Comparison of ENCODE assay signal across 22 cellular contexts in the genomic region with DNA sequence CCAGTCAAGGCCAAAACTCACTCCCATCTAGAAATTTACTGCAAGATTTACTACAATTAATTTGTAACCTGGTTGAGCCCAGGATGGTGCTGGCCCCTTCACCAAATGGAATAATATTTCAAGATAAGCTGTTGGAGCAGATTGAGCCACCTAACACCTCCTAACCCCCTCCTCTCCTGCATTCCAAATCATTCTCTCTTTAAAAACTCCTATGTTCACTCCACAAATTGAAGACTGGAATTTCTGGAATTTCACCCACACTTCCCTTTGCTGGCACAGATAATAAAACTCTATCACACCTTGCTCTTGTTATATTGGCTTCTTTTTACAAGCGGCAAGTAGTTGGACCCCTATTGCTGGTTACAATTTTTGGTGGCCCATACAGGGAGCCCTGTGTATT. TPM values are rescaled to one million over a fixed set of nuclear protein-coding genes. Genes with fewer than 3 reads are reported as not detected.
DNase-seq lines count a peak whose midpoint lies in the region; ATAC-seq and TF ChIP-seq lines count a peak whose summit lies in the region.
"Had no signal": no experiment of that assay in that cellular context is flagged by ENCODE, and none has a peak within 500 bp of the region (broad histone marks: within the 10 kb centered on the region; RNA-seq: fewer than 3 reads in every experiment).

No MANE protein-coding gene starts in this region.

- H3K4me1 Mint-ChIP-seq in T-helper 2 cell treated with Interferon-gamma antibody and Interleukin-4, amounts not matched to agents 5 μg/mL and 100 μg/mL, for 36 hours (ENCODE audit: low read depth), result no peaks in the 10 kb centered on the region

- peaks cover 4% of the 10 kb centered on the region for H3K4me1 ChIP-seq in cardiac muscle cell (ENCODE audit: low read depth)
- peaks cover 28% of the 10 kb centered on the region for H3K4me1 ChIP-seq in body of pancreas
- no peaks in the 10 kb centered on the region for H3K4me1 ChIP-seq in mesodermal cell (ENCODE audit: control insufficient read depth, insufficient read depth, low read length, poor library complexity, severe bottlenecking)
- H3K4me1 ChIP-seq in left lung, result no peaks in the 10 kb centered on the region
- H3K4me1 ChIP-seq: Peyer's patch had no signal

- TF ChIP-seq CTCF in cardiac muscle cell (IDR thresholded peaks at IDR 0.05; ENCODE audit: low read depth, low read length), result no peak
- TF ChIP-seq CTCF in body of pancreas (IDR thresholded peaks at IDR 0.05), result no peak
- no peak for TF ChIP-seq CTCF in left lung (IDR thresholded peaks at IDR 0.05)

- H3K27me3 Mint-ChIP-seq in T-helper 2 cell treated with Interferon-gamma antibody and Interleukin-4, amounts not matched to agents 5 μg/mL and 100 μg/mL, for 36 hours (ENCODE audit: low read depth), result no peaks in the 10 kb centered on the region
- H3K27me3 Mint-ChIP-seq: CD4-positive, CD25-positive, alpha-beta regulatory T cell had no signal

- intact Hi-C loops in left ventricle myocardium superior (cut with micrococcal nuclease) (no loop called here), body of pancreas (cut with DNase I) (no loop called here), left lung (cut with DNase I) (no loop called here)

- H3K4me3 ChIP-seq in cardiac muscle cell (no peak overlapping the region), body of pancreas (no peak overlapping the region), mesodermal cell (ENCODE audit: extremely low read depth, insufficient read depth, low read length, poor library complexity, severe bottlenecking) (no peak overlapping the region), left lung (no peak overlapping the region)
- H3K4me3 ChIP-seq: GM12878, Peyer's patch had no signal

- H3K27me3 ChIP-seq in cardiac muscle cell, result no peaks in the 10 kb centered on the region
- no peaks in the 10 kb centered on the region for H3K27me3 ChIP-seq in body of pancreas
- no peaks in the 10 kb centered on the region for H3K27me3 ChIP-seq in left lung
- H3K27me3 ChIP-seq: Peyer's patch had no signal

- WGBS in body of pancreas, 2 donors, result 70 to 93% methylated on average over 1 of the region's 1 CpG
- WGBS in mesodermal cell (ENCODE audit: insufficient coverage in 2 of 2), 2 experiments, result 13 to 40% methylated on average over 1 of the region's 1 CpG

- ATAC-seq in left ventricle myocardium superior, result no peak
- ATAC-seq in body of pancreas, result peak; percentile 56
- no peak for ATAC-seq in left lung
- ATAC-seq: GM12878, SK-N-SH treated with all-trans-retinoic acid at 6 μM for 48 hours had no signal

- H3K36me3 Mint-ChIP-seq in T-helper 2 cell treated with Interferon-gamma antibody and Interleukin-4, amounts not matched to agents 5 μg/mL and 100 μg/mL, for 36 hours (ENCODE audit: low read depth), result peaks cover 51% of the 10 kb centered on the region

- no peak overlapping the region for H3K27ac Mint-ChIP-seq in T-helper 2 cell treated with Interferon-gamma antibody and Interleukin-4, amounts not matched to agents 5 μg/mL and 100 μg/mL, for 36 hours
- H3K27ac Mint-ChIP-seq: CD4-positive, CD25-positive, alpha-beta regulatory T cell had no signal

- H3K4me3 Mint-ChIP-seq in T-helper 2 cell treated with Interferon-gamma antibody and Interleukin-4, amounts not matched to agents 5 μg/mL and 100 μg/mL, for 36 hours, result no peak overlapping the region
- H3K4me3 Mint-ChIP-seq: CD4-positive, CD25-positive, alpha-beta regulatory T cell had no signal

- TF ChIP-seq POLR2A in body of pancreas (IDR thresholded peaks at IDR 0.05), result no peak

- DNase-seq in cardiac muscle cell (ENCODE audit: low read depth in 1 of 2, low spot score in 1 of 2), result peak in 1 of 2 donors; percentile 4
- DNase-seq in left ventricle myocardium superior, result no peak
- DNase-seq in body of pancreas, result no peak
- no peak for DNase-seq in left lung
- no peak for DNase-seq in mesenteric fat pad (ENCODE audit: low spot score)
- no peak for DNase-seq in CD1c-positive myeloid dendritic cell (ENCODE audit: extremely low spot score)
- no peak for DNase-seq in T-helper 2 cell treated with Interferon-gamma antibody and Interleukin-4, amounts not matched to agents 5 μg/mL and 100 μg/mL, for 36 hours (ENCODE audit: low spot score)
- DNase-seq: 8988T; CD4-positive, CD25-positive, alpha-beta regulatory T cell; DMS79 treated with DMSO at 0.1 percent for 48 hours; H7; NCI-H1092 treated with DMSO at 0.1 percent for 48 hours; NCI-H146; NCI-H2029; NCI-H524 treated with DMSO at 0.1 percent for 48 hours; NCI-H82; Peyer's patch had no signal

- no peaks in the 10 kb centered on the region for H3K9me3 Mint-ChIP-seq in T-helper 2 cell treated with Interferon-gamma antibody and Interleukin-4, amounts not matched to agents 5 μg/mL and 100 μg/mL, for 36 hours
- H3K9me3 Mint-ChIP-seq: CD4-positive, CD25-positive, alpha-beta regulatory T cell had no signal

- H3K27ac ChIP-seq in cardiac muscle cell (peak overlapping the region; percentile 16), body of pancreas (peak overlapping the region in 2 of 4 donors; percentile 53 to 55), mesodermal cell (ENCODE audit: low read depth, low read length, severe bottlenecking) (peak overlapping the region; percentile 16), left lung (no peak overlapping the region)
- H3K27ac ChIP-seq: HL-60, KMS-11, Peyer's patch had no signal

- H3K9me3 ChIP-seq in cardiac muscle cell (ENCODE audit: low read depth) (no peaks in the 10 kb centered on the region), body of pancreas (no peaks in the 10 kb centered on the region), mesodermal cell (ENCODE audit: control insufficient read depth, low read length) (no peaks in the 10 kb centered on the region), left lung (no peaks in the 10 kb centered on the region)
- H3K9me3 ChIP-seq: Peyer's patch had no signal

- H3K36me3 ChIP-seq in cardiac muscle cell, result peaks cover 5% of the 10 kb centered on the region
- peaks cover 0 to 2% of the 10 kb centered on the region in 2 donors for H3K36me3 ChIP-seq in body of pancreas (replicated peaks in 1 of 2; ENCODE audit: insufficient read depth in 1 of 2, low read depth in 2 of 2)
- H3K36me3 ChIP-seq in mesodermal cell (ENCODE audit: control insufficient read depth, insufficient read depth, low read length), result peaks cover 79% of the 10 kb centered on the region
- H3K36me3 ChIP-seq in left lung, result peaks cover 0 to 94% of the 10 kb centered on the region in 2 donors

RNA-seq across cellular contexts. Expression of gene MIS18BP1, which starts 41.7 kb away (rescaled TPM):
- 6.2 and 34.8 TPM in 2 replicates for total RNA-seq in cardiac muscle cell
- 11.8 and 42.2 TPM in 2 replicates for polyA plus RNA-seq in cardiac muscle cell
- 5.5 TPM for total RNA-seq in left ventricle myocardium superior
- 10 to 100 TPM in 1 of 2 donors, 1 to 10 TPM in 1; 8.0 to 18.8 TPM for total RNA-seq in body of pancreas
- polyA plus RNA-seq in mesodermal cell (2013, experiment 1 of 2), result 56.6 TPM
- 66.3 TPM for polyA plus RNA-seq in mesodermal cell (2013, experiment 2 of 2)
- total RNA-seq in left lung, result 10 to 100 TPM; 22.2 to 22.3 TPM
- total RNA-seq in mesenteric fat pad, result 21.0 TPM

Comparison
In these comparisons a context has a peak if more than half of its experiments do, and no peak if none do; other contexts are left out.
1. H3K27ac ChIP-seq: peak in cardiac muscle cell (single experiment) and mesodermal cell (single experiment); none in left lung (0 of 2).